Comparison of ENCODE assay signal across 8 cellular contexts in the genomic region with DNA sequence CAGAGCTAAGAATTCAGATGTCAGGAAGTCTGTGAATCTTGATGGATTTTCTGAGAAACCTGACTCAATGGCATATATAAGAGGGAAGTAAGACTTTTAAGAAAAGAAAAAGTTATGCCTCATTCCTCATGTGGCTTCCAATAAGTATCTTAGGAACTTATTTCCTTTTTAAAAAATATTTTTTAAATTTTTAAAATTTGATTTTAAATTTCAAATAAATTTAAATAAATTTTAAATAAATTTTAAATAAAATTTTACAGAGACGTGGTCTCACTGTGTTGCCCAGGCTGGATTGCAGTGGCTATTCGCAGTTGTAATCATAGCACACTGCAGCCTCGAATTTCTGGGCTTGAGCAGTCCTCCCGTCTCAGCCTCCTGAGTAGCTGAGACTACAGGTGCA.
"Had no signal": no experiment of that assay in that cellular context is flagged by ENCODE, and none has a peak within 500 bp of the region (broad histone marks: within the 10 kb centered on the region; RNA-seq: fewer than 3 reads in every experiment).

No MANE protein-coding gene starts in this region.

- DNase-seq: H9, HCEC 1CT had no signal

- H3K27ac Mint-ChIP-seq: GM23338, H9, IgD-negative memory B cell had no signal

- H3K9me3 Mint-ChIP-seq: GM23338, H9, IgD-negative memory B cell had no signal

- H3K27ac ChIP-seq: HL-60 had no signal

- H3K4me1 Mint-ChIP-seq: GM23338, H9, IgD-negative memory B cell had no signal

- ATAC-seq: GM23338, HepG2 had no signal

- H3K27me3 Mint-ChIP-seq: IgD-negative memory B cell had no signal

- H3K4me3 ChIP-seq: GM23338 had no signal

- H3K4me3 Mint-ChIP-seq: GM23338, H9, IgD-negative memory B cell had no signal

- FAIRE-seq: H1, H54, HepG2 had no signal
